Comparison of ENCODE assay signal across 30 cellular contexts in the genomic region with DNA sequence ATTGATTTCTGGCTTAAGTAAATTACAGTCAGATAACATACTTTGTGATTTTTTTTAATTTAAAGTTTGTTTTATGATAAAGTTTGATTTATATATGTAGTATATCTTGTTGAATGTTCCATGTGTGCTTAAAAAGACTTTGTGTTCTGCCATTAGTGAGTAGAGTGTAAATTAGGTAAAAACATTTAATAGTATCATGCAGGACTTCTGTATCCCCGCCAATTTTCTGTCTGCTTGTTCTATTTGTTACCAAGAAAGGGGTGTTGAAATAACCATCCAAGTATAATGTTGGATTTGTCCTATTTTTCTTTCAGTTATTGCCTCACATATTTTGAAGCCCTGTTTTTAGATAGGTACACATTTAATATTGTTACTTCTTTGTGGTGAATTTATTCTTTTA.
"Had no signal": no experiment of that assay in that cellular context is flagged by ENCODE, and none has a peak within 500 bp of the region (broad histone marks: within the 10 kb centered on the region; RNA-seq: fewer than 3 reads in every experiment).

No MANE protein-coding gene starts in this region.

- H3K27ac ChIP-seq: esophagus muscularis mucosa, foreskin keratinocyte, gastrocnemius medialis, WERI-Rb-1 had no signal

- H3K36me3 ChIP-seq: esophagus muscularis mucosa, gastrocnemius medialis, WERI-Rb-1 had no signal

- DNase-seq: activated B cell treated with CpG ODN at 0.5 μM for 24 hours; activated CD4-positive, alpha-beta T cell treated with anti-CD3 and anti-CD28 coated beads for 48 hours; activated CD4-positive, alpha-beta T cell treated with anti-CD3 and anti-CD28 coated beads, Interleukin-2, amount 50 U/mL, for 1 hour; activated CD4-positive, alpha-beta T cell treated with anti-CD3 and anti-CD28 coated beads, Interleukin-2, amount 50 U/mL, for 48 hours; activated CD8-positive, alpha-beta memory T cell treated with anti-CD3 and anti-CD28 coated beads for 24 hours; activated CD8-positive, alpha-beta T cell treated with anti-CD3 and anti-CD28 coated beads for 36 hours; activated effector memory CD4-positive, alpha-beta T cell treated with Interleukin-2 at 50 U/mL for 16 hours; activated gamma-delta T cell treated with Interleukin-2 at 50 U/mL for 16 hours; activated naive CD4-positive, alpha-beta T cell treated with anti-CD3 and anti-CD28 coated beads, Interleukin-2, amount 50 U/mL, for 16 hours; activated naive CD4-positive, alpha-beta T cell treated with Interleukin-2 at 50 U/mL for 16 hours; activated T-cell treated with anti-CD3 and anti-CD28 coated beads, Interleukin-2, amount 50 U/mL, for 4 hours; amniotic stem cell; anterior cingulate cortex; caudate nucleus; cortex of kidney; dermis blood vessel endothelial cell; effector CD4-positive, alpha-beta T cell; effector memory CD8-positive, alpha-beta T cell; erythroblast; foreskin keratinocyte; gastrocnemius medialis; T-cell; T1000; WERI-Rb-1 had no signal

- H3K9me3 ChIP-seq: esophagus muscularis mucosa, gastrocnemius medialis had no signal

- ATAC-seq: activated CD4-positive, CD25-positive, alpha-beta regulatory T cell treated with anti-CD3 and anti-CD28 coated beads, Interleukin-2, amount 50 U/mL, for 24 hours; activated CD8-positive, alpha-beta T cell treated with anti-CD3 and anti-CD28 coated beads for 36 hours; activated T-cell treated with anti-CD3 and anti-CD28 coated beads, Interleukin-2, amount 50 U/mL, for 4 hours; activated T-helper 17 cell treated with anti-CD3 and anti-CD28 coated beads, Interleukin-2, amount 50 U/mL, for 72 hours; effector memory CD8-positive, alpha-beta T cell; foreskin keratinocyte; gastrocnemius medialis; T-cell had no signal

- H3K27me3 Mint-ChIP-seq: activated B cell treated with CpG ODN at 0.5 μM for 24 hours; activated CD8-positive, alpha-beta T cell treated with anti-CD3 and anti-CD28 coated beads for 36 hours; activated naive CD8-positive, alpha-beta T cell; activated T-helper 17 cell treated with anti-CD3 and anti-CD28 coated beads, Interleukin-2, amount 50 U/mL, for 72 hours; effector memory CD8-positive, alpha-beta T cell; T-cell had no signal

- H3K4me3 ChIP-seq: esophagus muscularis mucosa, gastrocnemius medialis had no signal

- H3K4me3 Mint-ChIP-seq: activated B cell treated with CpG ODN at 0.5 μM for 24 hours; activated CD8-positive, alpha-beta T cell treated with anti-CD3 and anti-CD28 coated beads for 36 hours; activated naive CD8-positive, alpha-beta T cell; activated T-cell treated with anti-CD3 and anti-CD28 coated beads, Interleukin-2, amount 50 U/mL, for 4 hours; activated T-helper 17 cell treated with anti-CD3 and anti-CD28 coated beads, Interleukin-2, amount 50 U/mL, for 72 hours; effector memory CD8-positive, alpha-beta T cell; T-cell; T-helper 1 cell treated with Interleukin-12 subunit alpha and Interleukin-12 subunit beta and Interleukin-4 antibody, amounts not matched to agents 30 μg/mL and 1 μg/mL, for 36 hours had no signal

- H3K4me1 ChIP-seq: esophagus muscularis mucosa, foreskin keratinocyte, gastrocnemius medialis had no signal

- H3K27me3 ChIP-seq: esophagus muscularis mucosa, foreskin keratinocyte, gastrocnemius medialis had no signal

- H3K9me3 Mint-ChIP-seq: effector memory CD8-positive, alpha-beta T cell had no signal

- FAIRE-seq: astrocyte had no signal

- H3K27ac Mint-ChIP-seq: activated B cell treated with CpG ODN at 0.5 μM for 24 hours; activated CD8-positive, alpha-beta T cell treated with anti-CD3 and anti-CD28 coated beads for 36 hours; activated naive CD8-positive, alpha-beta T cell; activated T-helper 17 cell treated with anti-CD3 and anti-CD28 coated beads, Interleukin-2, amount 50 U/mL, for 72 hours; effector memory CD8-positive, alpha-beta T cell; T-cell; T-helper 1 cell treated with Interleukin-12 subunit alpha and Interleukin-12 subunit beta and Interleukin-4 antibody, amounts not matched to agents 30 μg/mL and 1 μg/mL, for 36 hours had no signal

- H3K4me1 Mint-ChIP-seq: activated T-helper 17 cell treated with anti-CD3 and anti-CD28 coated beads, Interleukin-2, amount 50 U/mL, for 72 hours had no signal
